Comparison of ENCODE assay signal across 31 cellular contexts in the genomic region with DNA sequence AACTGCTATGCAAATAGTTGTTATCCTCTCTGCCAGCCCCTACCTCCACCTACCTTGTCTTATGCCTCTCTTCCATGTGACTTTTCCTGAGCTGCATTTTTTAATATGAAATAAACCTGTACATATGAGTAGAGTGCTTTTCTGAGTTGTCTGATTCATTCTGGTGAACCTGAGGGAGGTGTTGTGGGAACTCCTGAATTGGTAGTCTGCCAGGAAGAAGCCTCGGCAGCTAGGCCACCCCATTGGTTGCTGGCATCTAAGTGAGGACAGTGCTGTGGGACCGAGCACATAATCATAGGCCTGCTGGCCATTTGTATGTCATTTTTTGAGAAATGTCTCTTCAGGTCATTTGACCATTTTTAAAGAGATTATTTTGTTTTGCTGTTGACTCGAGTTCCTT.
"Had no signal": no experiment of that assay in that cellular context is flagged by ENCODE, and none has a peak within 500 bp of the region (broad histone marks: within the 10 kb centered on the region; RNA-seq: fewer than 3 reads in every experiment).

No MANE protein-coding gene starts in this region.

- H3K4me3 ChIP-seq: adrenal gland, SJSA1 had no signal

- DNase-seq: activated CD4-positive, alpha-beta T cell treated with anti-CD3 and anti-CD28 coated beads for 36 hours; activated CD4-positive, alpha-beta T cell treated with anti-CD3 and anti-CD28 coated beads, Interleukin-2, amount 10 ng/mL, durations not matched to agents 7 days and 5 days; activated CD4-positive, alpha-beta T cell treated with anti-CD3 and anti-CD28 coated beads, Interleukin-2, amount 50 U/mL, for 48 hours; activated CD8-positive, alpha-beta T cell treated with anti-CD3 and anti-CD28 coated beads, Interleukin-2, amount 10 ng/mL, durations not matched to agents 7 days and 5 days; activated gamma-delta T cell treated with Interleukin-2 at 50 U/mL for 16 hours; activated naive CD4-positive, alpha-beta T cell treated with anti-CD3 and anti-CD28 coated beads for 36 hours; activated T-cell treated with anti-CD3 and anti-CD28 coated beads, Interleukin-2, amount 50 U/mL, for 24 hours; adrenal gland; central memory CD4-positive, alpha-beta T cell; NCI-H1092 treated with DMSO at 0.1 percent for 48 hours; NCI-H1417; NCI-H146; NCI-H187; NCI-H2081; NCI-H2171 treated with DMSO at 0.1 percent for 48 hours; NCI-H2227 treated with DMSO at 0.1 percent for 48 hours; NCI-H446 treated with DMSO at 0.1 percent for 48 hours; NCI-H524; NCI-H69; SHP77; SK-N-SH had no signal

- H3K9me3 ChIP-seq: adrenal gland, SK-N-SH had no signal

- H3K9ac ChIP-seq: KMS-11, SK-N-SH had no signal

- H3K36me3 Mint-ChIP-seq: activated naive CD4-positive, alpha-beta T cell treated with anti-CD3 and anti-CD28 coated beads, Interleukin-2, amount 50 U/mL, for 72 hours; brain had no signal

- H3K4me1 ChIP-seq: adrenal gland, SJSA1 had no signal

- H3K4me1 Mint-ChIP-seq: activated CD4-positive, alpha-beta T cell treated with anti-CD3 and anti-CD28 coated beads for 36 hours; activated CD4-positive, alpha-beta T cell treated with anti-CD3 and anti-CD28 coated beads, Interleukin-2, amount 10 ng/mL, durations not matched to agents 7 days and 5 days; brain had no signal

- H3K27me3 ChIP-seq: adrenal gland, SJSA1 had no signal

- H3K4me2 ChIP-seq: KMS-11, SK-N-SH had no signal

- H3K9me3 Mint-ChIP-seq: activated naive CD4-positive, alpha-beta T cell treated with anti-CD3 and anti-CD28 coated beads for 36 hours; activated naive CD4-positive, alpha-beta T cell treated with anti-CD3 and anti-CD28 coated beads, Interleukin-2, amount 50 U/mL, for 72 hours had no signal

- H3K36me3 ChIP-seq: adrenal gland, SJSA1 had no signal

- FAIRE-seq: TTC549 had no signal

- H3K27ac Mint-ChIP-seq: activated CD4-positive, alpha-beta T cell treated with anti-CD3 and anti-CD28 coated beads for 36 hours; activated CD4-positive, alpha-beta T cell treated with anti-CD3 and anti-CD28 coated beads, Interleukin-2, amount 10 ng/mL, durations not matched to agents 7 days and 5 days; activated CD8-positive, alpha-beta T cell treated with anti-CD3 and anti-CD28 coated beads, Interleukin-2, amount 10 ng/mL, durations not matched to agents 7 days and 5 days; activated naive CD4-positive, alpha-beta T cell treated with anti-CD3 and anti-CD28 coated beads for 36 hours; activated naive CD4-positive, alpha-beta T cell treated with anti-CD3 and anti-CD28 coated beads, Interleukin-2, amount 50 U/mL, for 72 hours; activated T-cell treated with anti-CD3 and anti-CD28 coated beads, Interleukin-2, amount 50 U/mL, for 24 hours; activated T-helper 1 cell treated with anti-CD3 and anti-CD28 coated beads, Interleukin-12 subunit alpha, Interleukin-12 subunit beta, Interleukin-2, Interleukin-4 antibody, amounts not matched to agents 30 ng/mL and 10 ng/mL and 1 ng/mL, durations not matched to agents 14 hours and 24 hours and 36 hours; brain; T-helper 1 cell treated with Interleukin-12 subunit alpha and Interleukin-12 subunit beta and Interleukin-4 antibody, amounts not matched to agents 30 μg/mL and 1 μg/mL, for 36 hours; T-helper 2 cell treated with Interferon-gamma antibody and Interleukin-4, amounts not matched to agents 5 μg/mL and 100 μg/mL, for 36 hours had no signal

- ATAC-seq: activated CD4-positive, alpha-beta T cell treated with anti-CD3 and anti-CD28 coated beads for 36 hours; activated CD4-positive, CD25-positive, alpha-beta regulatory T cell treated with anti-CD3 and anti-CD28 coated beads, Interleukin-2, amount 50 U/mL, for 24 hours; activated CD8-positive, alpha-beta T cell treated with anti-CD3 and anti-CD28 coated beads, Interleukin-2, amount 10 ng/mL, durations not matched to agents 7 days and 5 days; activated naive CD4-positive, alpha-beta T cell treated with anti-CD3 and anti-CD28 coated beads, Interleukin-2, amount 50 U/mL, for 72 hours; Panc1 had no signal

- H3K27me3 Mint-ChIP-seq: activated CD4-positive, alpha-beta T cell treated with anti-CD3 and anti-CD28 coated beads for 36 hours; activated CD4-positive, alpha-beta T cell treated with anti-CD3 and anti-CD28 coated beads, Interleukin-2, amount 10 ng/mL, durations not matched to agents 7 days and 5 days; activated T-cell treated with anti-CD3 and anti-CD28 coated beads, Interleukin-2, amount 50 U/mL, for 24 hours had no signal

- H3K27ac ChIP-seq: adrenal gland, KMS-11, SJSA1 had no signal

- H3K4me3 Mint-ChIP-seq: activated CD4-positive, alpha-beta T cell treated with anti-CD3 and anti-CD28 coated beads for 36 hours; activated CD4-positive, alpha-beta T cell treated with anti-CD3 and anti-CD28 coated beads, Interleukin-2, amount 10 ng/mL, durations not matched to agents 7 days and 5 days; activated CD8-positive, alpha-beta T cell treated with anti-CD3 and anti-CD28 coated beads, Interleukin-2, amount 10 ng/mL, durations not matched to agents 7 days and 5 days; activated naive CD4-positive, alpha-beta T cell treated with anti-CD3 and anti-CD28 coated beads for 36 hours; activated T-cell treated with anti-CD3 and anti-CD28 coated beads, Interleukin-2, amount 50 U/mL, for 24 hours; activated T-helper 1 cell treated with anti-CD3 and anti-CD28 coated beads, Interleukin-12 subunit alpha, Interleukin-12 subunit beta, Interleukin-2, Interleukin-4 antibody, amounts not matched to agents 30 ng/mL and 10 ng/mL and 1 ng/mL, durations not matched to agents 14 hours and 24 hours and 36 hours; brain; T-helper 1 cell treated with Interleukin-12 subunit alpha and Interleukin-12 subunit beta and Interleukin-4 antibody, amounts not matched to agents 30 μg/mL and 1 μg/mL, for 36 hours; T-helper 2 cell treated with Interferon-gamma antibody and Interleukin-4, amounts not matched to agents 5 μg/mL and 100 μg/mL, for 36 hours had no signal
